Comparison of ENCODE assay signal across 31 cellular contexts in genomic region chr4:151994429-151994828, GRCh38.
"Had no signal": no experiment of that assay in that cellular context is flagged by ENCODE, and none has a peak within 500 bp of the region (broad histone marks: within the 10 kb centered on the region; RNA-seq: fewer than 3 reads in every experiment).

No MANE protein-coding gene starts in this region.

- ATAC-seq: left colon; left lung; lower lobe of right lung; naive thymus-derived CD8-positive, alpha-beta T cell; pancreas; right cardiac atrium; stimulated activated effector memory CD8-positive, alpha-beta T cell treated with anti-CD3 and anti-CD28 coated beads, Interleukin-12 subunit alpha, Interleukin-12 subunit beta, amount 100 ng/mL, for 72 hours; upper lobe of right lung had no signal

- H3K9me3 Mint-ChIP-seq: immature natural killer cell; naive thymus-derived CD8-positive, alpha-beta T cell; neural crest cell; stimulated activated effector memory CD8-positive, alpha-beta T cell treated with anti-CD3 and anti-CD28 coated beads, Interleukin-12 subunit alpha, Interleukin-12 subunit beta, amount 100 ng/mL, for 72 hours; stimulated activated naive CD8-positive, alpha-beta T cell treated with anti-CD3 and anti-CD28 coated beads, Interleukin-15, Interleukin-2, amounts not matched to agents 100 ng/mL and 50 ng/mL, for 24 hours had no signal

- H3K27ac Mint-ChIP-seq: immature natural killer cell; nephron; stimulated activated effector memory CD8-positive, alpha-beta T cell treated with anti-CD3 and anti-CD28 coated beads, Interleukin-12 subunit alpha, Interleukin-12 subunit beta, amount 100 ng/mL, for 72 hours; stimulated activated naive CD8-positive, alpha-beta T cell treated with anti-CD3 and anti-CD28 coated beads, Interleukin-15, Interleukin-2, amounts not matched to agents 100 ng/mL and 50 ng/mL, for 24 hours had no signal

- H3K4me3 ChIP-seq: left lung, lower lobe of right lung, pancreas, prostate gland, sigmoid colon, spleen, suprapubic skin, thoracic aorta, tibial artery, upper lobe of right lung had no signal

- H3K36me3 ChIP-seq: left lung, lower lobe of right lung, pancreas, prostate gland, sigmoid colon, spleen, suprapubic skin, thoracic aorta, tibial artery, upper lobe of right lung had no signal

- FAIRE-seq: islet of Langerhans, kidney, pancreas, small intestine, urothelium cell line had no signal

- DNase-seq: hypothalamus; immature natural killer cell; kidney; left colon; left lung; lower lobe of right lung; mammary epithelial cell; mesenchymal stem cell; naive thymus-derived CD8-positive, alpha-beta T cell; nucleus accumbens; pancreas; posterior cingulate gyrus; retina; right cardiac atrium; sigmoid colon; small intestine; spleen; stimulated activated CD4-positive, alpha-beta T cell treated with anti-CD3 and anti-CD28 coated beads, Interleukin-4, amount 100 ng/mL, for 24 hours; stimulated activated naive CD4-positive, alpha-beta T cell; tibial artery; trophoblast cell; upper lobe of right lung had no signal

- H3K4me3 Mint-ChIP-seq: immature natural killer cell; nephron; neural crest cell; stimulated activated effector memory CD8-positive, alpha-beta T cell treated with anti-CD3 and anti-CD28 coated beads, Interleukin-12 subunit alpha, Interleukin-12 subunit beta, amount 100 ng/mL, for 72 hours; stimulated activated naive CD8-positive, alpha-beta T cell treated with anti-CD3 and anti-CD28 coated beads, Interleukin-15, Interleukin-2, amounts not matched to agents 100 ng/mL and 50 ng/mL, for 24 hours had no signal

- H3K27ac ChIP-seq: left lung, lower lobe of right lung, pancreas, prostate gland, sigmoid colon, spleen, suprapubic skin, thoracic aorta, tibial artery, upper lobe of right lung had no signal

- H3K27me3 ChIP-seq: left lung, pancreas, sigmoid colon, spleen, suprapubic skin, tibial artery, upper lobe of right lung had no signal

- H3K27me3 Mint-ChIP-seq: naive thymus-derived CD8-positive, alpha-beta T cell; stimulated activated naive CD8-positive, alpha-beta T cell treated with anti-CD3 and anti-CD28 coated beads, Interleukin-15, Interleukin-2, amounts not matched to agents 100 ng/mL and 50 ng/mL, for 24 hours had no signal

- H3K36me3 Mint-ChIP-seq: immature natural killer cell; naive thymus-derived CD8-positive, alpha-beta T cell; stimulated activated effector memory CD8-positive, alpha-beta T cell treated with anti-CD3 and anti-CD28 coated beads, Interleukin-12 subunit alpha, Interleukin-12 subunit beta, amount 100 ng/mL, for 72 hours had no signal

- H3K9me3 ChIP-seq: left lung, lower lobe of right lung, pancreas, prostate gland, sigmoid colon, suprapubic skin, thoracic aorta, tibial artery, upper lobe of right lung had no signal

- H3K4me1 ChIP-seq: left lung, lower lobe of right lung, pancreas, prostate gland, suprapubic skin, upper lobe of right lung had no signal
